ENCODE assay signal across 10 cellular contexts in the genomic region with DNA sequence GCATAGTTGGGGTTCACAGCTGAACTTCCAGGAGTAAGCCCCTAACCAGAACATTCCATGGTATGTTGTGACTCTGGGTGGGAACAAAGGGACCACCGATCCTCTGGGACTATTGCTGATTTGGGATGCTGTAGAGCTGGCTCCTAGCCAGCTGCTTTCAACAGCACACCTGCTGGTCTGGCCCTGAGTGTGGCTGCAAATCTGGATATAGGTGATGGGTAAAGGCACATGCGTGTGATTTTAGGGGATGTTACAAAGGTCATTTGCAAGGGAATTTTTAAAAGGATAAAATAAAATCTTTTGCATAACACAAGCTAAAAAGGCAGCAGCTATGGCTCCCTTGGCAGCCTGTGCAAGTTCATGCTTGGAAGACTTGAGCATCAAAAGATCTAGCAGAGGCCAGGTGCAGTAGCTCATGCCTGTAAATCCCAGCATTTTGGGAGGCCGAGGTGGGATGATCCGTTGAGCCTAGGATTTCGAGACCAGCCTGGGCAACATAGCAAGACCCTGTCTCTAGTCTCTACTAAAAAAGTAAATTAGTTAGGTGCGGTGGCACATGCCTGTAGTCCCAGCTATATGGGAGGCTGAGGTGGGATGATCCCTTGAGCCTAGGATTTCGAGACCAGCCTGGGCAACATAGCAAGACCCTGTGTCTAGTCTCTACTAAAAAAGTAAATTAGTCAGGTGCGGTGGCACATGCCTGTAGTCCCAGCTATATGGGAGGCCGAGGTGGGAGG. TPM values are rescaled to one million over a fixed set of nuclear protein-coding genes. Genes with fewer than 3 reads are reported as not detected.
DNase-seq lines count a peak whose midpoint lies in the region; ATAC-seq, FAIRE-seq and TF ChIP-seq lines count a peak whose summit lies in the region.
"Had no signal": no experiment of that assay in that cellular context is flagged by ENCODE, and none has a peak within 500 bp of the region (broad histone marks: within the 10 kb centered on the region; RNA-seq: fewer than 3 reads in every experiment).

No MANE protein-coding gene starts in this region.

- ATAC-seq in T-cell (replicated peaks in 1 of 4): no peak

- H3K4me1 Mint-ChIP-seq in T-cell: peaks cover 11 to 18% (median 15%) of the 10 kb centered on the region in 3 donors

- no peak overlapping the region for H3K27ac ChIP-seq in BLaER1 treated with 17β-estradiol and CSF1 and Interleukin-3, amounts not matched to agents 10 nM and 100 nM
- no peak overlapping the region for H3K27ac ChIP-seq in ovary
- H3K27ac ChIP-seq: SJSA1 had no signal

- FAIRE-seq in GM12891 (lab: Jason Lieb, UNC): no peak

- TF ChIP-seq EP300 in ovary (IDR thresholded peaks at IDR 0.05): no peak

- 0 out of 22 replicates have a peak, but pooled peaks cover 0 to 11% (median 0%) of the 10 kb centered on the region in 11 experiments for H4K20me1 ChIP-seq in BLaER1 treated with 17β-estradiol and CSF1 and Interleukin-3, amounts not matched to agents 10 nM and 100 nM

- H3K4me1 ChIP-seq in BLaER1 treated with 17β-estradiol and CSF1 and Interleukin-3, amounts not matched to agents 10 nM and 100 nM: peaks cover 40 to 96% (median 57%) of the 10 kb centered on the region in 10 experiments
- H3K4me1 ChIP-seq in ovary (ENCODE audit: insufficient read depth): peaks cover 18% of the 10 kb centered on the region

- no peak overlapping the region for H3K27ac Mint-ChIP-seq in T-cell

- peak overlapping the region in 6 of 11 experiments; percentile 91 to 99 (median 94); a peak in 12 of 22 replicates for H3K4me2 ChIP-seq in BLaER1 treated with 17β-estradiol and CSF1 and Interleukin-3, amounts not matched to agents 10 nM and 100 nM

- intact Hi-C loops in ovary (cut with DNase I): no loop called here

- POLR2A ChIA-PET in T-cell (lab: Charles Lee): interaction anchor here in 1 of 2 donors (0.6 kb wide), 1 partner anchor 1692 kb away, joined by 3 read pairs; no protein-coding TSS in a partner anchor

- H3K4me3 ChIP-seq in BLaER1 treated with 17β-estradiol and CSF1 and Interleukin-3, amounts not matched to agents 10 nM and 100 nM: peak overlapping the region in 6 of 10 experiments; percentile 64 to 88 (median 76); a peak in 7 of 20 replicates
- H3K4me3 ChIP-seq in fibroblast of pulmonary artery (replicated peaks; ENCODE audit: low read depth, low read length) (peak overlapping the region; percentile 83), ovary (peak overlapping the region; percentile 54)

- peak; percentile 20 for DNase-seq in NCI-H2171 (lab: John Stamatoyannopoulos, UW)
- DNase-seq in fibroblast of pulmonary artery (ENCODE audit: low read depth): no peak
- no peak for DNase-seq in ovary
- DNase-seq in amniotic stem cell (lab: John Stamatoyannopoulos, UW): no peak
- DNase-seq in NCI-H226: no peak
- DNase-seq in GM12891 (ENCODE audit: insufficient read length, low spot score): no peak
- no peak for DNase-seq in T-cell
- DNase-seq: dermis blood vessel endothelial cell had no signal

- H3K27me3 Mint-ChIP-seq in T-cell: peaks cover 25 to 46% of the 10 kb centered on the region in 2 donors

- CTCF ChIA-PET in T-cell (lab: Charles Lee): no interaction called here

- TF ChIP-seq POLR2A in ovary (IDR thresholded peaks at IDR 0.05) (no peak), GM12891 (IDR thresholded peaks at IDR 0.05; ENCODE audit: low read depth, low read length) (no peak)

- peaks cover 9 to 21% (median 19%) of the 10 kb centered on the region in 11 experiments; a peak in 19 of 22 replicates for H3K27me3 ChIP-seq in BLaER1 treated with 17β-estradiol and CSF1 and Interleukin-3, amounts not matched to agents 10 nM and 100 nM
- H3K27me3 ChIP-seq in ovary: no peaks in the 10 kb centered on the region
- H3K27me3 ChIP-seq: SJSA1 had no signal

- H3K9me3 ChIP-seq in BLaER1 treated with 17β-estradiol and CSF1 and Interleukin-3, amounts not matched to agents 10 nM and 100 nM (replicated peaks in 1 of 11): no peaks in the 10 kb centered on the region
- H3K9me3 ChIP-seq in ovary: no peaks in the 10 kb centered on the region
- H3K9me3 ChIP-seq: SJSA1 had no signal

- no peaks in the 10 kb centered on the region for H3K36me3 Mint-ChIP-seq in T-cell

- 80 to 81% (median 80%) methylated on average over 9 of the region's 9 CpGs for WGBS in ovary, 3 donors

- H3K36me3 ChIP-seq in BLaER1 treated with 17β-estradiol and CSF1 and Interleukin-3, amounts not matched to agents 10 nM and 100 nM: peaks cover 0 to 18% (median 0%) of the 10 kb centered on the region in 11 experiments; a peak in 2 of 22 replicates
- H3K36me3 ChIP-seq in ovary: no peaks in the 10 kb centered on the region
- H3K36me3 ChIP-seq: SJSA1 had no signal

- H3K4me3 Mint-ChIP-seq in T-cell: peak overlapping the region in 1 of 3 donors; percentile 87

- TF ChIP-seq CTCF in fibroblast of pulmonary artery (IDR thresholded peaks at IDR 0.05; ENCODE audit: low read length, missing control alignments) (no peak), ovary (IDR thresholded peaks at IDR 0.05) (no peak)

- H3K9me3 Mint-ChIP-seq in T-cell: no peaks in the 10 kb centered on the region

- H3K9ac ChIP-seq in BLaER1 treated with 17β-estradiol and CSF1 and Interleukin-3, amounts not matched to agents 10 nM and 100 nM: peak overlapping the region in 2 of 11 experiments; percentile 81 to 87; a peak in 4 of 22 replicates

TF ChIP-seq in GM12891, 5 proteins besides CTCF, POLR2A, EP300 and RAD21:
- TF ChIP-seq PAX5 (IDR thresholded peaks at IDR 0.05; ENCODE audit: insufficient read depth, low read length, severe bottlenecking) (no peak), POU2F2 (IDR thresholded peaks at IDR 0.05; ENCODE audit: low read depth, low read length) (no peak), TAF1 (IDR thresholded peaks at IDR 0.05; ENCODE audit: low read depth, low read length) (no peak), SPI1 (IDR thresholded peaks at IDR 0.05; ENCODE audit: low read depth, low read length) (no peak), POLR2AphosphoS5 (IDR thresholded peaks at IDR 0.05; ENCODE audit: low read depth, low read length) (no peak)

RNA-seq across cellular contexts. Expression of gene ALDH2, which starts 1.6 kb away (rescaled TPM):
- 100 to 1,000 TPM in 5 of 7 donors, 10 to 100 TPM in 2; 46.7 to 154 (median 120) TPM for total RNA-seq in ovary
- 100 to 1,000 TPM in 1 of 2 donors, 10 to 100 TPM in 1; 59.2 to 115 TPM for polyA plus RNA-seq in ovary
- polyA plus RNA-seq in GM12891 (2012; ENCODE audit: low read depth, missing spikeins): 10.5 TPM
- total RNA-seq in T-cell: 1 to 10 TPM; 1.3 to 3.5 (median 2.5) TPM

Comparison
In these comparisons a context has a peak if more than half of its experiments do, and no peak if none do; other contexts are left out.
1. RNA of gene ALDH2, which starts 1.6 kb away (total RNA-seq): 46.7 to 154 TPM in ovary; 1.3 to 3.5 TPM in T-cell; every median in the first group is over 10 times any median in the second.
2. Peak in every context shown above with its lines, with median percentiles within 50 percentile points of each other: H3K4me3 ChIP-seq.